5 cellular contexts compared by ENCODE assay signal in the genomic region with DNA sequence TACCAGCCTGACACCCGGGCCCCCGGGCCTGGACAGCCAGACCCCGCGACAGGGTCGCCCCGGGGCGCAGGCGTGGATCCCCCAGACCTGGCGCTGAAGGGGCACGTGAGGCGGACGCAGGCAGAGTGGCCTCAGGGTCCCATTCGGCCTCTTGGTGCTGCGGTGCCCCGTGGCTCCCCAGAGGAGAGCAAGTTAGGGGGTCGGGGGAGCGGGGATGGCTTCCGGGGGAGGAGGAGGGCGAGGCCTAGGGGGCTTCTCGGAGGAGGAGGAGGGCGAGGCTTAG. TPM values are rescaled to one million over a fixed set of nuclear protein-coding genes. Genes with fewer than 3 reads are reported as not detected.
"Had no signal": no experiment of that assay in that cellular context is flagged by ENCODE, and none has a peak within 500 bp of the region (broad histone marks: within the 10 kb centered on the region; RNA-seq: fewer than 3 reads in every experiment).

No MANE protein-coding gene starts in this region.

RNA-seq across cellular contexts. Expression of a gene that starts 30.5 kb away (rescaled TPM):
- total RNA-seq: HepG2, HT-29, IMR-90, K562 had no signal
- polyA plus RNA-seq: HepG2, IgD-negative memory B cell, IMR-90, K562 had no signal
